ENCODE assay signal across 9 cellular contexts in genomic region chr11:5691238-5691962, GRCh38. TPM values are rescaled to one million over a fixed set of nuclear protein-coding genes. Genes with fewer than 3 reads are reported as not detected.
DNase-seq lines count a peak whose midpoint lies in the region; ATAC-seq and TF ChIP-seq lines count a peak whose summit lies in the region.
"Not testable (repeated sequence)": the region's sequence is repeated elsewhere in the genome, so short reads cannot be mapped to it uniquely, and the experiment has no call there.
"Had no signal": no experiment of that assay in that cellular context is flagged by ENCODE, and none has a peak within 500 bp of the region (broad histone marks: within the 10 kb centered on the region; RNA-seq: fewer than 3 reads in every experiment).

No MANE protein-coding gene starts in this region.

- H3K9me3 Mint-ChIP-seq in Caco-2 (ENCODE audit: unreplicated experiment); activated CD8-positive, alpha-beta memory T cell treated with anti-CD3 and anti-CD28 coated beads, Interleukin-2, amount 10 ng/mL, durations not matched to agents 7 days and 5 days (ENCODE audit: low read depth): not testable (repeated sequence)

- not testable (repeated sequence) for H3K27me3 ChIP-seq in Caco-2 (replicated peaks; ENCODE audit: control insufficient read depth, insufficient read depth, low read length); Loucy (ENCODE audit: insufficient read depth, low read length, poor library complexity, severe bottlenecking); mammary epithelial cell (ENCODE audit: insufficient read depth, low read length); skeletal muscle satellite cell (ENCODE audit: control insufficient read depth, insufficient read depth, low read length); upper lobe of right lung

- peaks cover 16% of the 10 kb centered on the region for H3K4me1 Mint-ChIP-seq in Caco-2 (ENCODE audit: low read depth, unreplicated experiment)
- peaks cover 45% of the 10 kb centered on the region for H3K4me1 Mint-ChIP-seq in activated CD8-positive, alpha-beta memory T cell treated with anti-CD3 and anti-CD28 coated beads, Interleukin-2, amount 10 ng/mL, durations not matched to agents 7 days and 5 days

- in situ Hi-C loops in mammary epithelial cell (cut with MboI; ENCODE audit: low sequenced_read_pairs in 2 of 2) = not testable (repeated sequence)

- H3K27ac Mint-ChIP-seq in Caco-2 (ENCODE audit: unreplicated experiment) = peak overlapping the region; percentile 15
- peak overlapping the region; percentile 95 for H3K27ac Mint-ChIP-seq in activated CD8-positive, alpha-beta memory T cell treated with anti-CD3 and anti-CD28 coated beads, Interleukin-2, amount 10 ng/mL, durations not matched to agents 7 days and 5 days

- not testable (repeated sequence) for H3K4me3 ChIP-seq in Caco-2 (ENCODE audit: low read depth, low read length); mesodermal cell (ENCODE audit: extremely low read depth, insufficient read depth, low read length, poor library complexity, severe bottlenecking)
- H3K4me3 ChIP-seq in Loucy (ENCODE audit: low read length, poor library complexity, severe bottlenecking) = peak overlapping the region; percentile 72
- peak overlapping the region; percentile 31 to 57 (median 40) for H3K4me3 ChIP-seq in mammary epithelial cell (replicated peaks in 1 of 3; ENCODE audit: insufficient read depth in 1 of 3, low read depth in 2 of 3, low read length in 3 of 3)
- peak overlapping the region; percentile 60 for H3K4me3 ChIP-seq in fibroblast of pulmonary artery (replicated peaks; ENCODE audit: low read depth, low read length)
- H3K4me3 ChIP-seq in skeletal muscle satellite cell (ENCODE audit: low read length) = peak overlapping the region; percentile 73
- H3K4me3 ChIP-seq in upper lobe of right lung = peak overlapping the region; percentile 70

- not testable (repeated sequence) for H3K9me2 ChIP-seq in Loucy (replicated peaks; ENCODE audit: low read depth, low read length)

- ATAC-seq in activated CD8-positive, alpha-beta memory T cell treated with anti-CD3 and anti-CD28 coated beads, Interleukin-2, amount 10 ng/mL, durations not matched to agents 7 days and 5 days; upper lobe of right lung: not testable (repeated sequence)

- H3K36me3 Mint-ChIP-seq in Caco-2 (ENCODE audit: insufficient read depth, unreplicated experiment) = not testable (repeated sequence)
- peaks cover 49% of the 10 kb centered on the region for H3K36me3 Mint-ChIP-seq in activated CD8-positive, alpha-beta memory T cell treated with anti-CD3 and anti-CD28 coated beads, Interleukin-2, amount 10 ng/mL, durations not matched to agents 7 days and 5 days

- CTCF ChIA-PET in Caco-2 (lab: Charles Lee); mammary epithelial cell (lab: Charles Lee; ENCODE audit: low non-redundant PET): not testable (repeated sequence)
- CTCF ChIA-PET in activated CD8-positive, alpha-beta memory T cell treated with anti-CD3 and anti-CD28 coated beads, Interleukin-2, amount 10 ng/mL, durations not matched to agents 7 days and 5 days (lab: Charles Lee) = interaction anchor here (1.2 to 1.5 kb wide), 3 partner anchors 12 to 92 kb away, joined by 3 to 4 read pairs (median 4); partner anchors contain the start of gene TRIM34

- H3K4me2 ChIP-seq in Loucy (ENCODE audit: low read depth, low read length, poor library complexity, severe bottlenecking) (peak overlapping the region; percentile 79), mammary epithelial cell (ENCODE audit: insufficient read depth, low read depth, low read length) (peak overlapping the region; percentile 87), skeletal muscle satellite cell (ENCODE audit: low read length) (peak overlapping the region; percentile 83)

- dilution Hi-C loops in mammary epithelial cell (cut with HindIII; ENCODE audit: low sequenced_read_pairs) = not testable (repeated sequence)

- 70% methylated on average over 12 of the region's 12 CpGs for WGBS in mammary epithelial cell (ENCODE audit: low coverage, missing lambda C conversion rate)
- WGBS in mesodermal cell (ENCODE audit: insufficient coverage in 2 of 2), 2 experiments = 97 to 100% methylated on average over 2 of the region's 12 CpGs

- H3K4me1 ChIP-seq in Caco-2 (peaks cover 20% of the 10 kb centered on the region), Loucy (ENCODE audit: insufficient read depth, low read length, poor library complexity, severe bottlenecking) (peaks cover 19% of the 10 kb centered on the region), mammary epithelial cell (ENCODE audit: insufficient read depth, low read length) (peaks cover 20% of the 10 kb centered on the region), mesodermal cell (ENCODE audit: control insufficient read depth, insufficient read depth, low read length, poor library complexity, severe bottlenecking) (peaks cover 13% of the 10 kb centered on the region), skeletal muscle satellite cell (ENCODE audit: control insufficient read depth, insufficient read depth, low read length) (peaks cover 25% of the 10 kb centered on the region), upper lobe of right lung (peaks cover 15% of the 10 kb centered on the region)

- intact Hi-C loops in Caco-2 (cut with micrococcal nuclease; ENCODE audit: unreplicated experiment); mammary epithelial cell (cut with micrococcal nuclease); upper lobe of right lung (cut with DNase I): not testable (repeated sequence)

- peak overlapping the region; percentile 82 for H3K9ac ChIP-seq in Loucy (ENCODE audit: low read depth, low read length, poor library complexity, severe bottlenecking)
- not testable (repeated sequence) for H3K9ac ChIP-seq in mammary epithelial cell (ENCODE audit: insufficient read depth, low read length)
- peak overlapping the region; percentile 86 for H3K9ac ChIP-seq in skeletal muscle satellite cell (ENCODE audit: low read depth, low read length)

- H3K27ac ChIP-seq in mammary epithelial cell (ENCODE audit: insufficient read depth, low read depth, low read length) = not testable (repeated sequence)
- H3K27ac ChIP-seq in mesodermal cell (ENCODE audit: low read depth, low read length, severe bottlenecking) (peak overlapping the region; percentile 36), upper lobe of right lung (peak overlapping the region; percentile 94)

- H4K20me1 ChIP-seq in Loucy (ENCODE audit: insufficient read depth, low read length, poor library complexity, severe bottlenecking); mammary epithelial cell (ENCODE audit: insufficient read depth, low read length): not testable (repeated sequence)

- H3F3A ChIP-seq in Loucy (ENCODE audit: low read depth) = not testable (repeated sequence)

- POLR2A ChIA-PET in Caco-2 (lab: Charles Lee) = not testable (repeated sequence)

- peak overlapping the region; percentile 44 for H2AFZ ChIP-seq in Loucy (ENCODE audit: low read length)
- peak overlapping the region; percentile 81 for H2AFZ ChIP-seq in mammary epithelial cell (ENCODE audit: low read depth, low read length)

- not testable (repeated sequence) for H3K4me3 Mint-ChIP-seq in Caco-2 (ENCODE audit: unreplicated experiment)
- peak overlapping the region; percentile 88 for H3K4me3 Mint-ChIP-seq in activated CD8-positive, alpha-beta memory T cell treated with anti-CD3 and anti-CD28 coated beads, Interleukin-2, amount 10 ng/mL, durations not matched to agents 7 days and 5 days

- not testable (repeated sequence) for H3K79me2 ChIP-seq in Loucy (ENCODE audit: insufficient read depth, low read length)
- peaks cover 25% of the 10 kb centered on the region for H3K79me2 ChIP-seq in mammary epithelial cell (ENCODE audit: insufficient read depth, low read length)

- DNase-seq in Caco-2; activated CD8-positive, alpha-beta memory T cell treated with anti-CD3 and anti-CD28 coated beads, Interleukin-2, amount 10 ng/mL, durations not matched to agents 7 days and 5 days; mammary epithelial cell; fibroblast of pulmonary artery (ENCODE audit: low read depth); upper lobe of right lung: not testable (repeated sequence)

- not testable (repeated sequence) for H3K36me3 ChIP-seq in Caco-2 (ENCODE audit: control insufficient read depth, insufficient read depth, low read length); Loucy (ENCODE audit: insufficient read depth, low read length); mammary epithelial cell (ENCODE audit: insufficient read depth, low read length); mesodermal cell (ENCODE audit: control insufficient read depth, insufficient read depth, low read length); skeletal muscle satellite cell (ENCODE audit: insufficient read depth, low read length); upper lobe of right lung

- H3K9me3 ChIP-seq in Caco-2; Loucy (ENCODE audit: insufficient read depth, low read depth, low read length); mammary epithelial cell (replicated peaks; ENCODE audit: insufficient read depth, low read length); mesodermal cell (ENCODE audit: control insufficient read depth, low read length); skeletal muscle satellite cell (replicated peaks; ENCODE audit: low read length); upper lobe of right lung: not testable (repeated sequence)

- TF ChIP-seq CTCF in Caco-2 (IDR thresholded peaks at IDR 0.05; ENCODE audit: insufficient read depth in 1 of 2, low read depth in 1 of 2, low read length in 1 of 2, severe bottlenecking in 1 of 2, unreplicated experiment in 1 of 2); Loucy (conservative IDR thresholded peaks at IDR 0.05; ENCODE audit: low read length); mammary epithelial cell (conservative IDR thresholded peaks at IDR 0.05 in 1 of 2, IDR thresholded peaks at IDR 0.05 in 1 of 2; ENCODE audit: extremely low read depth in 1 of 2, insufficient read depth in 1 of 2, low read depth in 1 of 2, low read length in 2 of 2); fibroblast of pulmonary artery (IDR thresholded peaks at IDR 0.05; ENCODE audit: low read length, missing control alignments); upper lobe of right lung (IDR thresholded peaks at IDR 0.05): not testable (repeated sequence)

- not testable (repeated sequence) for H3K27me3 Mint-ChIP-seq in Caco-2 (ENCODE audit: insufficient read depth, unreplicated experiment); activated CD8-positive, alpha-beta memory T cell treated with anti-CD3 and anti-CD28 coated beads, Interleukin-2, amount 10 ng/mL, durations not matched to agents 7 days and 5 days

- BruUV-seq in Caco-2 (replicated peaks; lab: Mats Ljungman, UMichigan); mammary epithelial cell (replicated peaks; lab: Mats Ljungman, UMichigan): not testable (repeated sequence)

RNA-seq across cellular contexts. Expression of gene TRIM22, which starts 1.8 kb away (rescaled TPM):
- total RNA-seq in Caco-2 (2022) (0.58 TPM in 1 of 2 replicates, not detected in the other), mammary epithelial cell (10 to 100 TPM; 57.7 to 89.0 TPM), upper lobe of right lung (203 TPM)
- 100 to 1,000 TPM; 139 to 238 TPM for total RNA-seq in activated CD8-positive, alpha-beta memory T cell treated with anti-CD3 and anti-CD28 coated beads, Interleukin-2, amount 10 ng/mL, durations not matched to agents 7 days and 5 days
- polyA plus RNA-seq in mammary epithelial cell = 35.9 TPM
- polyA minus RNA-seq in mammary epithelial cell = 38.2 TPM
- polyA plus RNA-seq in mesodermal cell (2013, experiment 1 of 2) = 1.6 TPM
- polyA plus RNA-seq in mesodermal cell (2013, experiment 2 of 2) = 3.8 TPM
- 43.5 and 64.1 TPM in 2 replicates for total RNA-seq in skeletal muscle satellite cell (2012; rRNA removed)

RNA-seq across cellular contexts. Expression of gene TRIM5, which starts 6.5 kb away (rescaled TPM):
- total RNA-seq in Caco-2 (2022) (21.9 and 25.2 TPM in 2 replicates), mammary epithelial cell (10 to 100 TPM; 19.8 to 28.3 TPM), upper lobe of right lung (44.4 TPM)
- 10 to 100 TPM; 25.0 to 35.4 TPM for total RNA-seq in activated CD8-positive, alpha-beta memory T cell treated with anti-CD3 and anti-CD28 coated beads, Interleukin-2, amount 10 ng/mL, durations not matched to agents 7 days and 5 days
- 18.1 TPM for polyA plus RNA-seq in mammary epithelial cell
- 20.9 TPM for polyA minus RNA-seq in mammary epithelial cell
- 47.8 TPM for polyA plus RNA-seq in mesodermal cell (2013, experiment 1 of 2)
- polyA plus RNA-seq in mesodermal cell (2013, experiment 2 of 2) = 46.0 TPM
- 16.2 and 23.6 TPM in 2 replicates for total RNA-seq in skeletal muscle satellite cell (2012; rRNA removed)

RNA-seq across cellular contexts. Expression of gene OR56B1, which starts 44.8 kb away (rescaled TPM):
- total RNA-seq in Caco-2 (2022) (not detected in 2 replicates), mammary epithelial cell (not detected), upper lobe of right lung (0.17 TPM)
- under 1 TPM; 0.28 to 0.41 TPM for total RNA-seq in activated CD8-positive, alpha-beta memory T cell treated with anti-CD3 and anti-CD28 coated beads, Interleukin-2, amount 10 ng/mL, durations not matched to agents 7 days and 5 days
- polyA plus RNA-seq in mammary epithelial cell = not detected
- polyA minus RNA-seq in mammary epithelial cell = not detected
- not detected for polyA plus RNA-seq in mesodermal cell (2013, experiment 1 of 2)
- not detected for polyA plus RNA-seq in mesodermal cell (2013, experiment 2 of 2)
- not detected in 2 replicates for total RNA-seq in skeletal muscle satellite cell (2012; rRNA removed)
- total RNA-seq: liver had no signal
- polyA plus RNA-seq: liver had no signal

Comparison
In these comparisons a context has a peak if more than half of its experiments do, and no peak if none do; other contexts are left out.
1. RNA of gene TRIM22, which starts 1.8 kb away (total RNA-seq): 139 to 238 TPM in activated CD8-positive, alpha-beta memory T cell treated with anti-CD3 and anti-CD28 coated beads, Interleukin-2, amount 10 ng/mL, durations not matched to agents 7 days and 5 days, 203 TPM in upper lobe of right lung (single experiment) and 57.7 to 89.0 TPM in mammary epithelial cell; 0.58 TPM in Caco-2; every median in the first group is over 10 times any median in the second.
2. Peak in every context shown above with its lines, with median percentiles within 50 percentile points of each other: H3K4me2 ChIP-seq.